ENCODE assay signal across 2 cellular contexts in the genomic region with DNA sequence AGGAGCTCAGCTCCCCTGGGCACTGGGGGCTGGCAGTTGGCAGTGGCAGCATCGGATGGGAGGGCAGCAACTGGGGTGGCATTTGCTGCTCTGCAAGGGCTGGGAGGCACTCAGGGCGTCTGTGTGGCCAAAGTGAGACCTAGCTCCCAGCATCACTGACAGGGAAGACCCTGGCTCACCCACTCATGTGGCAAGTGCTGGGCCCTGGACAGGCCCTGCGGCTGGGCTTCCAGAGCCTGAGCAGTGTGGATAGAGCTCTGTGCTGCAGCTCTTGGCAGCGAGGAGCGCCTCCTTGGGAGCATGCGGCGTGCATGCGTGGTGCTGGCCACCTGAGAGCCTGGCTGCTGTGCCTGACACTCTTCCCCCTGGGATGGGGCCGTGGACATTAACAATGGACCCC.
TF ChIP-seq lines count a peak whose summit lies in the region.

No MANE protein-coding gene starts in this region.

TF ChIP-seq in A549, 52 proteins besides CTCF, POLR2A, EP300 and RAD21 (continued from another document):
- TF ChIP-seq ESRRA (IDR thresholded peaks at IDR 0.05; ENCODE audit: borderline replicate concordance, low read length) (no peak), JUNB (IDR thresholded peaks at IDR 0.05) (no peak), TP53 (CRISPR knock-in tag; IDR thresholded peaks at IDR 0.05) (no peak), HMGXB4 (CRISPR knock-in tag; IDR thresholded peaks at IDR 0.05; ENCODE audit: borderline replicate concordance) (no peak), BCL3 (IDR thresholded peaks at IDR 0.05) (no peak), NPAS2 (CRISPR knock-in tag; IDR thresholded peaks at IDR 0.05; ENCODE audit: borderline replicate concordance) (no peak), HOXB13 (CRISPR knock-in tag; IDR thresholded peaks at IDR 0.05; ENCODE audit: low read depth) (no peak), RNF2 (IDR thresholded peaks at IDR 0.05; ENCODE audit: borderline replicate concordance, low read depth) (no peak), PHF8 (IDR thresholded peaks at IDR 0.05; ENCODE audit: borderline replicate concordance, low read depth) (no peak), TFCP2L1 (CRISPR knock-in tag; IDR thresholded peaks at IDR 0.05) (no peak), CEBPB (IDR thresholded peaks at IDR 0.05) (no peak), SMC3 (IDR thresholded peaks at IDR 0.05) (no peak), CBX8 (IDR thresholded peaks at IDR 0.05) (no peak), ATOH8 (CRISPR knock-in tag; IDR thresholded peaks at IDR 0.05; ENCODE audit: low read depth) (no peak), CHD4 (IDR thresholded peaks at IDR 0.05; ENCODE audit: borderline replicate concordance) (no peak)
- TF ChIP-seq, protein P1, sequence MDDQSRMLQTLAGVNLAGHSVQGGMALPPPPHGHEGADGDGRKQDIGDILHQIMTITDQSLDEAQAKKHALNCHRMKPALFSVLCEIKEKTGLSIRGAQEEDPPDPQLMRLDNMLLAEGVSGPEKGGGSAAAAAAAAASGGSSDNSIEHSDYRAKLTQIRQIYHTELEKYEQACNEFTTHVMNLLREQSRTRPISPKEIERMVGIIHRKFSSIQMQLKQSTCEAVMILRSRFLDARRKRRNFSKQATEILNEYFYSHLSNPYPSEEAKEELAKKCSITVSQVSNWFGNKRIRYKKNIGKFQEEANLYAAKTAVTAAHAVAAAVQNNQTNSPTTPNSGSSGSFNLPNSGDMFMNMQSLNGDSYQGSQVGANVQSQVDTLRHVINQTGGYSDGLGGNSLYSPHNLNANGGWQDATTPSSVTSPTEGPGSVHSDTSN (IDR thresholded peaks at IDR 0.05) = no peak

TF ChIP-seq in K562, 482 proteins besides CTCF, POLR2A, EP300 and RAD21 (continued from another document):
- TF ChIP-seq SUPT5H (IDR thresholded peaks at IDR 0.05) = 0 out of 2 replicates have a peak, but pooled peaks have one; percentile 16
